Comparison of ENCODE assay signal across 8 cellular contexts in the genomic region with DNA sequence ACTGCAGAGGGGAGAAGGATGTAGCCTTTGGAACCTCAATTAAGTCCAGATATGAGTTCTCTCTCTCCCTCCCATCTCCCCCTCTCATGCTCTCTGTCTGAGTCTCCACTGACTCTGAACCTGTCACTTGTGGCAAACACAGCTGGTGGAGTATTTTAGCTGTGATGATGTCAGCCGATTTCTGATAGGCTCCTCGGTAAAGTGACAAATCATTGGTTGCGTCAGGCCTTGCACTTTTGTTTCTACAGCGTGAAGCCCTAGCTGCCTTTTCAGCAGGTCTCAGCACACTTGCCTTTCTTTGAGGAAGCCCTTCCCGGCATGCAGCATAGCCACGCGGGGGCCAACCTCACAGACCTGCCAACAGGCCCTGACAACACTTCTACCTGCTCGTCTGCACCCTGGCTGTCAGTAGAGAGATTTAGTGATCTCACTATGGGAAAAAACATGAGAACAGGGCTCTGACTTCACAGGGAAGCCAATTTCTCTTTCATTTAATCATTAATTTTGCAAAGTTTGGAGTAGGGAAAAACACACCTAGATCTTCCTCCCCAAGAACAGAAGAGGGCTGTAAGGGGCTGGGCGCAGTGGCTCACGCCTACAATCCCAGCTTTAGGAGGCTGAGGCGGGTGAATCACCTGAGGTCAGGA.
DNase-seq lines count a peak whose midpoint lies in the region; ATAC-seq and TF ChIP-seq lines count a peak whose summit lies in the region.

No MANE protein-coding gene starts in this region.

- H3K27me3 Mint-ChIP-seq in activated CD4-positive, alpha-beta T cell treated with anti-CD3 and anti-CD28 coated beads, Interleukin-2, amount 10 ng/mL, durations not matched to agents 24 days and 14 days, result no peaks in the 10 kb centered on the region

- peak overlapping the region; percentile 93 for H3K27ac Mint-ChIP-seq in activated CD4-positive, alpha-beta T cell treated with anti-CD3 and anti-CD28 coated beads, Interleukin-2, amount 10 ng/mL, durations not matched to agents 24 days and 14 days

- DNase-seq in NCI-H187 treated with DMSO at 0.1 percent for 48 hours (lab: John Stamatoyannopoulos, UW) (peak; percentile 23), dorsolateral prefrontal cortex (peak in 8 of 10 donors; percentile 58 to 86 (median 68)), myocyte (ENCODE audit: low read depth) (peak; percentile 98), omental fat pad (ENCODE audit: low spot score) (no peak)
- DNase-seq in activated CD4-positive, alpha-beta T cell treated with anti-CD3 and anti-CD28 coated beads, Interleukin-2, amount 10 ng/mL, durations not matched to agents 24 days and 14 days, result peak; percentile 94
- DNase-seq in stimulated activated CD8-positive, alpha-beta memory T cell treated with anti-CD3 and anti-CD28 coated beads, Interleukin-7, amount 100 ng/mL, for 24 hours (ENCODE audit: low read depth), result peak; percentile 49

- peaks cover 64% of the 10 kb centered on the region for H3K4me1 Mint-ChIP-seq in activated CD4-positive, alpha-beta T cell treated with anti-CD3 and anti-CD28 coated beads, Interleukin-2, amount 10 ng/mL, durations not matched to agents 24 days and 14 days

- no peaks in the 10 kb centered on the region for H3K27me3 ChIP-seq in dorsolateral prefrontal cortex

- peak overlapping the region; percentile 68 for H3K4me3 Mint-ChIP-seq in activated CD4-positive, alpha-beta T cell treated with anti-CD3 and anti-CD28 coated beads, Interleukin-2, amount 10 ng/mL, durations not matched to agents 24 days and 14 days

- no peaks in the 10 kb centered on the region for H3K9me3 Mint-ChIP-seq in activated CD4-positive, alpha-beta T cell treated with anti-CD3 and anti-CD28 coated beads, Interleukin-2, amount 10 ng/mL, durations not matched to agents 24 days and 14 days

- peak overlapping the region in 9 of 59 donors; percentile 1 to 38 (median 28) for H3K4me3 ChIP-seq in dorsolateral prefrontal cortex

- peaks cover 37% of the 10 kb centered on the region for H3K36me3 Mint-ChIP-seq in activated CD4-positive, alpha-beta T cell treated with anti-CD3 and anti-CD28 coated beads, Interleukin-2, amount 10 ng/mL, durations not matched to agents 24 days and 14 days (ENCODE audit: low read depth)

- TF ChIP-seq CTCF in dorsolateral prefrontal cortex (IDR thresholded peaks at IDR 0.05 in 54 of 56, conservative IDR thresholded peaks at IDR 0.05 in 2 of 56; ENCODE audit: low read depth in 1 of 56, partially characterized antibody in 56 of 56) (peak in 5 of 56 donors; percentile 6 to 20 (median 12)), omental fat pad (IDR thresholded peaks at IDR 0.05) (no peak)

- ATAC-seq in GM18502 (IDR thresholded peaks at IDR 0.05; ENCODE audit: poor library complexity, unreplicated experiment), result peak; percentile 88
- peak; percentile 77 for ATAC-seq in HG02642 (IDR thresholded peaks at IDR 0.05; ENCODE audit: poor library complexity, unreplicated experiment)
- no peak for ATAC-seq in omental fat pad (ENCODE audit: low FRiP score)

- peak overlapping the region in 57 of 59 donors; percentile 29 to 98 (median 90) for H3K27ac ChIP-seq in dorsolateral prefrontal cortex

- intact Hi-C loops in activated CD4-positive, alpha-beta T cell treated with anti-CD3 and anti-CD28 coated beads, Interleukin-2, amount 10 ng/mL, durations not matched to agents 24 days and 14 days (cut with micrococcal nuclease), result loop anchor here (1.0 to 5.0 kb wide), 10 partner anchors 10 to 635 kb away; a partner anchor contains a TSS
- intact Hi-C loops in dorsolateral prefrontal cortex (cut with DNase I), result loop anchor here in 1 of 2 donors (5.0 kb wide), 1 partner anchor 80 kb away; no protein-coding TSS in a partner anchor
